10 cellular contexts compared by ENCODE assay signal in genomic region chr6:44248579-44248978, GRCh38. TPM values are rescaled to one million over a fixed set of nuclear protein-coding genes. Genes with fewer than 3 reads are reported as not detected.
DNase-seq lines count a peak whose midpoint lies in the region; ATAC-seq and TF ChIP-seq lines count a peak whose summit lies in the region.
"Had no signal": no experiment of that assay in that cellular context is flagged by ENCODE, and none has a peak within 500 bp of the region (broad histone marks: within the 10 kb centered on the region; RNA-seq: fewer than 3 reads in every experiment).

No MANE protein-coding gene starts in this region.

- peaks cover 22% of the 10 kb centered on the region for H3K79me2 ChIP-seq in OCI-LY1 (ENCODE audit: insufficient read depth, low read length)
- peaks cover 69% of the 10 kb centered on the region for H3K79me2 ChIP-seq in neural progenitor cell (ENCODE audit: low read depth)

- H3F3A ChIP-seq in OCI-LY1 (ENCODE audit: insufficient read depth, low read length) = 0 out of 2 replicates have a peak, but pooled peaks cover 16% of the 10 kb centered on the region
- peaks cover 74% of the 10 kb centered on the region for H3F3A ChIP-seq in neural progenitor cell (ENCODE audit: low read depth)

- intact Hi-C loops in CD14-positive monocyte (cut with micrococcal nuclease) = loop anchor here in 1 of 2 donors (5.0 kb wide), 1 partner anchor 621 kb away; the partner anchor contains the start of gene GTPBP2

- TF ChIP-seq CTCF in CD14-positive monocyte (IDR thresholded peaks at IDR 0.05) (no peak), OCI-LY1 (IDR thresholded peaks at IDR 0.05; ENCODE audit: low read length) (no peak), neural progenitor cell (IDR thresholded peaks at IDR 0.05) (no peak), GM10266 (IDR thresholded peaks at IDR 0.05; ENCODE audit: control insufficient read depth, insufficient read depth, low read depth, missing control alignments) (no peak)

- no peak for DNase-seq in CD14-positive monocyte (ENCODE audit: low spot score)
- no peak for DNase-seq in effector memory CD8-positive, alpha-beta T cell
- no peak for DNase-seq in neural progenitor cell (ENCODE audit: low spot score)
- no peak for DNase-seq in GM10266 (ENCODE audit: extremely low spot score)
- no peak for DNase-seq in NCI-H446 (lab: John Stamatoyannopoulos, UW)
- DNase-seq in GOT3 (lab: John Stamatoyannopoulos, UW) = no peak
- DNase-seq: NCI-H1417 treated with DMSO at 0.1 percent for 48 hours; stimulated activated naive CD4-positive, alpha-beta T cell treated with Interleukin-2 at 50 U/mL for 16 hours had no signal

- no peak overlapping the region for H2AFZ ChIP-seq in OCI-LY1 (ENCODE audit: low read length)
- H2AFZ ChIP-seq in neural progenitor cell (replicated peaks) = no peak overlapping the region

- H3K9me3 ChIP-seq in OCI-LY1 (ENCODE audit: low read length) (no peaks in the 10 kb centered on the region), neural progenitor cell (ENCODE audit: low read depth) (no peaks in the 10 kb centered on the region)

- H3K27ac ChIP-seq in OCI-LY1 (ENCODE audit: low read depth, low read length, poor library complexity, severe bottlenecking) (peak overlapping the region; percentile 84), neural progenitor cell (peak overlapping the region; percentile 35)

- H3K36me3 ChIP-seq in OCI-LY1 (ENCODE audit: insufficient read depth, low read length) = peaks cover 66% of the 10 kb centered on the region
- H3K36me3 ChIP-seq in neural progenitor cell = peaks cover 30% of the 10 kb centered on the region

- peaks cover 34% of the 10 kb centered on the region for H3K4me1 Mint-ChIP-seq in CD14-positive monocyte
- H3K4me1 Mint-ChIP-seq in effector memory CD8-positive, alpha-beta T cell (ENCODE audit: low read depth in 2 of 2) = peaks cover 50 to 52% of the 10 kb centered on the region in 2 donors
- peaks cover 38% of the 10 kb centered on the region for H3K4me1 Mint-ChIP-seq in neural progenitor cell

- H3K4me3 Mint-ChIP-seq in CD14-positive monocyte (peak overlapping the region; percentile 96 to 98), neural progenitor cell (peak overlapping the region; percentile 99)
- peak overlapping the region; percentile 95 to 100 for H3K4me3 Mint-ChIP-seq in effector memory CD8-positive, alpha-beta T cell

- peak overlapping the region; percentile 98 for H3K4me3 ChIP-seq in OCI-LY1 (ENCODE audit: low read depth, low read length, poor library complexity, severe bottlenecking)
- peak overlapping the region; percentile 95 for H3K4me3 ChIP-seq in neural progenitor cell

- H3K9ac ChIP-seq in OCI-LY1 (ENCODE audit: low read length) = peak overlapping the region; percentile 99
- H3K9ac ChIP-seq in neural progenitor cell = peak overlapping the region; percentile 88

- H3K36me3 Mint-ChIP-seq in CD14-positive monocyte (peaks cover 51 to 53% of the 10 kb centered on the region in 2 donors), neural progenitor cell (peaks cover 47% of the 10 kb centered on the region)
- peaks cover 86% of the 10 kb centered on the region for H3K36me3 Mint-ChIP-seq in effector memory CD8-positive, alpha-beta T cell (ENCODE audit: insufficient read depth)

- H3K27ac Mint-ChIP-seq in CD14-positive monocyte (peak overlapping the region in 5 of 7 donors; percentile 40 to 96 (median 94)), neural progenitor cell (peak overlapping the region; percentile 11)
- H3K27ac Mint-ChIP-seq in effector memory CD8-positive, alpha-beta T cell = peak overlapping the region; percentile 98 to 100

- peaks cover 0 to 2% (median 0%) of the 10 kb centered on the region in 7 donors for H3K9me3 Mint-ChIP-seq in CD14-positive monocyte
- no peaks in the 10 kb centered on the region for H3K9me3 Mint-ChIP-seq in effector memory CD8-positive, alpha-beta T cell
- no peaks in the 10 kb centered on the region for H3K9me3 Mint-ChIP-seq in neural progenitor cell

- peaks cover 25% of the 10 kb centered on the region for H3K4me1 ChIP-seq in OCI-LY1 (ENCODE audit: insufficient read depth, low read length, severe bottlenecking)
- H3K4me1 ChIP-seq in neural progenitor cell = peaks cover 31% of the 10 kb centered on the region

- H3K9me2 ChIP-seq in OCI-LY1 (ENCODE audit: low read depth, low read length) = no peaks in the 10 kb centered on the region

- H3K27me3 ChIP-seq in OCI-LY1 (ENCODE audit: insufficient read depth, low read length) (no peaks in the 10 kb centered on the region), neural progenitor cell (no peaks in the 10 kb centered on the region)

- no peak for ATAC-seq in effector memory CD8-positive, alpha-beta T cell (replicated peaks)
- no peak for ATAC-seq in HG03354 (IDR thresholded peaks at IDR 0.05; ENCODE audit: poor library complexity, severe bottlenecking, unreplicated experiment)

- H3K4me2 ChIP-seq in OCI-LY1 (ENCODE audit: low read length) (peak overlapping the region; percentile 82), neural progenitor cell (peak overlapping the region; percentile 81)

- H4K20me1 ChIP-seq in OCI-LY1 (ENCODE audit: insufficient read depth, low read length) (no peaks in the 10 kb centered on the region), neural progenitor cell (ENCODE audit: low read depth) (peaks cover 66% of the 10 kb centered on the region)

- H3K27me3 Mint-ChIP-seq in CD14-positive monocyte (ENCODE audit: low read depth in 3 of 3) (peaks cover 0 to 7% (median 0%) of the 10 kb centered on the region in 3 donors), neural progenitor cell (ENCODE audit: insufficient read depth, low read depth) (peaks cover 25% of the 10 kb centered on the region)
- no peaks in the 10 kb centered on the region for H3K27me3 Mint-ChIP-seq in effector memory CD8-positive, alpha-beta T cell

RNA-seq across cellular contexts. Expression of gene HSP90AB1, which starts 1.7 kb away (rescaled TPM):
- polyA plus RNA-seq in CD14-positive monocyte = 100 to 1,000 TPM; 119 to 145 TPM
- total RNA-seq in neural progenitor cell (ENCODE audit: low replicate concordance) = 1,851 and 2,068 TPM in 2 replicates

RNA-seq across cellular contexts. Expression of gene SLC35B2, which starts 8.7 kb away (rescaled TPM):
- 10 to 100 TPM; 17.4 to 30.6 TPM for polyA plus RNA-seq in CD14-positive monocyte
- total RNA-seq in neural progenitor cell (ENCODE audit: low replicate concordance) = 33.9 and 47.0 TPM in 2 replicates

RNA-seq across cellular contexts. Expression of gene NFKBIE, which starts 16.8 kb away (rescaled TPM):
- polyA plus RNA-seq in CD14-positive monocyte = 10 to 100 TPM; 19.9 to 23.2 TPM
- 5.1 and 15.5 TPM in 2 replicates for total RNA-seq in neural progenitor cell (ENCODE audit: low replicate concordance)

RNA-seq across cellular contexts. Expression of gene TMEM151B, which starts 21.7 kb away (rescaled TPM):
- not detected for polyA plus RNA-seq in CD14-positive monocyte
- total RNA-seq in neural progenitor cell (ENCODE audit: low replicate concordance) = 0.13 and 1.4 TPM in 2 replicates

RNA-seq across cellular contexts. Expression of gene SLC29A1, which starts 25.2 kb away (rescaled TPM):
- polyA plus RNA-seq in CD14-positive monocyte = 10 to 100 TPM; 14.3 to 15.0 TPM
- 34.8 and 69.7 TPM in 2 replicates for total RNA-seq in neural progenitor cell (ENCODE audit: low replicate concordance)

Comparison
In these comparisons a context has a peak if more than half of its experiments do, and no peak if none do; other contexts are left out.
1. H3K27ac Mint-ChIP-seq: peak in every context shown above with its lines; median percentile 99 in effector memory CD8-positive, alpha-beta T cell; 94 in CD14-positive monocyte; 11 in neural progenitor cell.